19 cellular contexts compared by ENCODE assay signal in genomic region chr1:216434232-216434631, GRCh38. TPM values are rescaled to one million over a fixed set of nuclear protein-coding genes. Genes with fewer than 3 reads are reported as not detected.
DNase-seq lines count a peak whose midpoint lies in the region; ATAC-seq and TF ChIP-seq lines count a peak whose summit lies in the region.
"Had no signal": no experiment of that assay in that cellular context is flagged by ENCODE, and none has a peak within 500 bp of the region (broad histone marks: within the 10 kb centered on the region; RNA-seq: fewer than 3 reads in every experiment).

No MANE protein-coding gene starts in this region.

- ATAC-seq in SK-N-SH treated with all-trans-retinoic acid at 6 μM for 48 hours (no peak), GM23338 (no peak), gastrocnemius medialis (no peak)
- ATAC-seq: A549; CD8-positive, alpha-beta T cell had no signal

- no peaks in the 10 kb centered on the region for H3K79me2 ChIP-seq in SK-N-SH (ENCODE audit: insufficient read depth)
- no peaks in the 10 kb centered on the region for H3K79me2 ChIP-seq in GM23338 (replicated peaks; ENCODE audit: insufficient read depth)

- TF ChIP-seq CTCF in SK-N-SH (IDR thresholded peaks at IDR 0.05) (no peak), GM23338 (conservative IDR thresholded peaks at IDR 0.05; ENCODE audit: low read depth in 2 of 2) (no peak), nephron progenitor cell (IDR thresholded peaks at IDR 0.05) (no peak), GM20000 (IDR thresholded peaks at IDR 0.05; ENCODE audit: extremely low read depth, missing control alignments) (no peak), gastrocnemius medialis (IDR thresholded peaks at IDR 0.05 in 4 of 5, conservative IDR thresholded peaks at IDR 0.05 in 1 of 5) (no peak)

- H3K4me3 ChIP-seq in SK-N-SH (ENCODE audit: low read depth in 2 of 2, low read length in 1 of 2) (no peak overlapping the region), GM23338 (no peak overlapping the region), gastrocnemius medialis (no peak overlapping the region)
- H3K4me3 ChIP-seq: A549; BLaER1 treated with 17β-estradiol and CSF1 and Interleukin-3, amounts not matched to agents 10 nM and 100 nM had no signal

- H3K9me3 Mint-ChIP-seq in GM23338 (no peaks in the 10 kb centered on the region), nephron progenitor cell (no peaks in the 10 kb centered on the region)
- H3K9me3 Mint-ChIP-seq: CD4-positive, alpha-beta T cell had no signal

- H3K4me1 ChIP-seq in SK-N-SH (ENCODE audit: control insufficient read depth in 1 of 2, insufficient read depth in 2 of 2, low read depth in 1 of 2, low read length in 1 of 2) (no peaks in the 10 kb centered on the region), GM23338 (ENCODE audit: insufficient read depth) (no peaks in the 10 kb centered on the region), gastrocnemius medialis (no peaks in the 10 kb centered on the region)
- H3K4me1 ChIP-seq: A549; BLaER1 treated with 17β-estradiol and CSF1 and Interleukin-3, amounts not matched to agents 10 nM and 100 nM; Caco-2 had no signal

- H3K9me2 ChIP-seq in SK-N-SH: no peaks in the 10 kb centered on the region
- H3K9me2 ChIP-seq in GM23338 (ENCODE audit: insufficient read depth): no peaks in the 10 kb centered on the region

- intact Hi-C loops in gastrocnemius medialis (cut with DNase I; ENCODE audit: low total_unique reads): no loop called here

- H3K4me2 ChIP-seq in SK-N-SH (no peak overlapping the region), GM23338 (no peak overlapping the region)
- H3K4me2 ChIP-seq: A549; BLaER1 treated with 17β-estradiol and CSF1 and Interleukin-3, amounts not matched to agents 10 nM and 100 nM had no signal

- H3K27ac ChIP-seq in SK-N-SH (ENCODE audit: low read depth in 2 of 2, low read length in 1 of 2) (no peak overlapping the region), GM23338 (ENCODE audit: low read depth) (no peak overlapping the region), gastrocnemius medialis (no peak overlapping the region)
- H3K27ac ChIP-seq: 22Rv1; A549; BLaER1 treated with 17β-estradiol and CSF1 and Interleukin-3, amounts not matched to agents 10 nM and 100 nM; C4-2B had no signal

- H4K20me1 ChIP-seq in SK-N-SH (ENCODE audit: insufficient read depth) (no peaks in the 10 kb centered on the region), GM23338 (replicated peaks; ENCODE audit: insufficient read depth) (no peaks in the 10 kb centered on the region)
- H4K20me1 ChIP-seq: BLaER1 treated with 17β-estradiol and CSF1 and Interleukin-3, amounts not matched to agents 10 nM and 100 nM had no signal

- in situ Hi-C loops in gastrocnemius medialis (cut with MboI; ENCODE audit: low sequenced_read_pairs in 4 of 4): no loop called here

- H2AFZ ChIP-seq in SK-N-SH (ENCODE audit: low read depth): peak overlapping the region; percentile 44; the same call in 1 of the 2 replicates
- peak overlapping the region; percentile 60; the same call in 1 of the 2 replicates for H2AFZ ChIP-seq in GM23338

- H3K4me1 Mint-ChIP-seq in GM23338 (no peaks in the 10 kb centered on the region), nephron progenitor cell (peaks cover 24% of the 10 kb centered on the region)
- H3K4me1 Mint-ChIP-seq: B cell had no signal

- TF ChIP-seq EP300 in SK-N-SH (IDR thresholded peaks at IDR 0.05; ENCODE audit: borderline replicate concordance in 1 of 2, low read depth in 1 of 2, low read length in 1 of 2): no peak

- H3K9ac ChIP-seq in SK-N-SH: no peak overlapping the region
- H3K9ac ChIP-seq: BLaER1 treated with 17β-estradiol and CSF1 and Interleukin-3, amounts not matched to agents 10 nM and 100 nM had no signal

- H3K9me3 ChIP-seq in SK-N-SH: no peaks in the 10 kb centered on the region
- H3K9me3 ChIP-seq in gastrocnemius medialis: no peaks in the 10 kb centered on the region
- H3K9me3 ChIP-seq: A549; BLaER1 treated with 17β-estradiol and CSF1 and Interleukin-3, amounts not matched to agents 10 nM and 100 nM; Caco-2 had no signal

- H3K36me3 Mint-ChIP-seq in GM23338 (ENCODE audit: low read depth) (no peaks in the 10 kb centered on the region), nephron progenitor cell (ENCODE audit: low read depth) (no peaks in the 10 kb centered on the region)
- H3K36me3 Mint-ChIP-seq: CD8-positive, alpha-beta T cell had no signal

- H3K36me3 ChIP-seq in SK-N-SH (replicated peaks in 1 of 2; ENCODE audit: control insufficient read depth in 1 of 2, insufficient read depth in 2 of 2, low read length in 1 of 2): no peaks in the 10 kb centered on the region
- H3K36me3 ChIP-seq in GM23338 (ENCODE audit: insufficient read depth): no peaks in the 10 kb centered on the region
- H3K36me3 ChIP-seq in gastrocnemius medialis: no peaks in the 10 kb centered on the region
- H3K36me3 ChIP-seq: BLaER1 treated with 17β-estradiol and CSF1 and Interleukin-3, amounts not matched to agents 10 nM and 100 nM had no signal

- H3K27ac Mint-ChIP-seq in GM23338 (no peak overlapping the region), nephron progenitor cell (peak overlapping the region; percentile 90)
- H3K27ac Mint-ChIP-seq: B cell; CD4-positive, alpha-beta T cell; CD8-positive, alpha-beta T cell had no signal

- TF ChIP-seq POLR2A in gastrocnemius medialis (IDR thresholded peaks at IDR 0.05): no peak

- H3F3A ChIP-seq in SK-N-SH (replicated peaks; ENCODE audit: insufficient read depth): peaks cover 4% of the 10 kb centered on the region
- H3F3A ChIP-seq in GM23338 (replicated peaks; ENCODE audit: low read depth): no peaks in the 10 kb centered on the region

- H3K27me3 Mint-ChIP-seq in GM23338 (ENCODE audit: insufficient read depth, low read depth, poor library complexity) (peaks cover 3% of the 10 kb centered on the region), nephron progenitor cell (ENCODE audit: low read depth, poor library complexity) (peaks cover 2% of the 10 kb centered on the region)
- H3K27me3 Mint-ChIP-seq: B cell; CD4-positive, alpha-beta T cell had no signal

- no peak for TF ChIP-seq RAD21 in SK-N-SH (IDR thresholded peaks at IDR 0.05; ENCODE audit: low read length)

- H3K27me3 ChIP-seq in SK-N-SH (ENCODE audit: insufficient read depth) (no peaks in the 10 kb centered on the region), GM23338 (ENCODE audit: insufficient read depth) (no peaks in the 10 kb centered on the region), gastrocnemius medialis (no peaks in the 10 kb centered on the region)
- H3K27me3 ChIP-seq: BLaER1 treated with 17β-estradiol and CSF1 and Interleukin-3, amounts not matched to agents 10 nM and 100 nM had no signal

- DNase-seq in SK-N-SH (no peak), GM23338 (ENCODE audit: low spot score) (no peak), OCI-M1 (lab: John Stamatoyannopoulos, UW) (peak; percentile 23), nephron progenitor cell (no peak), GM20000 (ENCODE audit: low spot score) (no peak), gastrocnemius medialis (no peak)
- DNase-seq: AML-193; Caco-2; Calu3; CD4-positive, alpha-beta T cell; CD8-positive, alpha-beta T cell; DMS79 treated with DMSO at 0.1 percent for 48 hours; GF-D8 had no signal

- CTCF ChIA-PET in SK-N-SH (lab: Yijun Ruan, JAX): no interaction called here

- POLR2A ChIA-PET in SK-N-SH (lab: Yijun Ruan, JAX): no interaction called here

- no peak overlapping the region for H3K4me3 Mint-ChIP-seq in GM23338
- no peak overlapping the region for H3K4me3 Mint-ChIP-seq in nephron progenitor cell
- H3K4me3 Mint-ChIP-seq: B cell; CD4-positive, alpha-beta T cell; CD8-positive, alpha-beta T cell had no signal

TF ChIP-seq in SK-N-SH, 30 proteins besides CTCF, POLR2A, EP300 and RAD21 (continues in another document):
- TF ChIP-seq, protein P1, sequence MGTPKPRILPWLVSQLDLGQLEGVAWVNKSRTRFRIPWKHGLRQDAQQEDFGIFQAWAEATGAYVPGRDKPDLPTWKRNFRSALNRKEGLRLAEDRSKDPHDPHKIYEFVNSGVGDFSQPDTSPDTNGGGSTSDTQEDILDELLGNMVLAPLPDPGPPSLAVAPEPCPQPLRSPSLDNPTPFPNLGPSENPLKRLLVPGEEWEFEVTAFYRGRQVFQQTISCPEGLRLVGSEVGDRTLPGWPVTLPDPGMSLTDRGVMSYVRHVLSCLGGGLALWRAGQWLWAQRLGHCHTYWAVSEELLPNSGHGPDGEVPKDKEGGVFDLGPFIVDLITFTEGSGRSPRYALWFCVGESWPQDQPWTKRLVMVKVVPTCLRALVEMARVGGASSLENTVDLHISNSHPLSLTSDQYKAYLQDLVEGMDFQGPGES (IDR thresholded peaks at IDR 0.05; ENCODE audit: low read depth, low read length): no peak
- TF ChIP-seq TCF12 (IDR thresholded peaks at IDR 0.05) (no peak), ELF1 (IDR thresholded peaks at IDR 0.05) (no peak)

TF ChIP-seq in SK-N-SH treated with all-trans-retinoic acid at 6 μM for 48 hours, 23 proteins besides CTCF, POLR2A, EP300 and RAD21 (continues in another document):
- TF ChIP-seq TOX (CRISPR knock-in tag; IDR thresholded peaks at IDR 0.05; ENCODE audit: borderline replicate concordance): no peak
- no peak for TF ChIP-seq SNAI2 (CRISPR knock-in tag; IDR thresholded peaks at IDR 0.05)
- TF ChIP-seq TCF4 (CRISPR knock-in tag; IDR thresholded peaks at IDR 0.05; ENCODE audit: borderline replicate concordance): no peak
- no peak for TF ChIP-seq ISL1 (CRISPR knock-in tag; IDR thresholded peaks at IDR 0.05)
- TF ChIP-seq OSR1 (CRISPR knock-in tag; IDR thresholded peaks at IDR 0.05): no peak

TF ChIP-seq in GM23338, 12 proteins besides CTCF, POLR2A, EP300 and RAD21:
- TF ChIP-seq NANOG (IDR thresholded peaks at IDR 0.05; ENCODE audit: borderline replicate concordance): no peak

RNA-seq across cellular contexts. Expression of gene USH2A, which starts 11.0 kb away (rescaled TPM):
- polyA plus RNA-seq in SK-N-SH (2012; rRNA removed): under 0.01 TPM in 1 of 2 replicates, not detected in the other
- polyA plus RNA-seq in SK-N-SH (2012; cell fraction: cytosol; rRNA removed): under 0.01 TPM in 2 replicates
- under 0.01 TPM in 1 of 2 replicates, not detected in the other for polyA plus RNA-seq in SK-N-SH (2012; cell fraction: nucleus; rRNA removed)
- total RNA-seq in GM23338 (2014; rRNA removed; shearing (Covaris generic)): under 0.01 and 0.03 TPM in 2 replicates
- polyA plus RNA-seq in GM23338 (2016; fragmentation: Nextera tagmentation; extraction: Ambion mirVana): 0.03 and 0.26 TPM in 2 replicates
- under 1 TPM in 1 of 4 donors, not detected in 3; 0.02 TPM for total RNA-seq in gastrocnemius medialis
- total RNA-seq: B cell; Calu3; CD4-positive, alpha-beta T cell; CD8-positive, alpha-beta T cell had no signal
- polyA plus RNA-seq: A549 had no signal
